In the genomic region with DNA sequence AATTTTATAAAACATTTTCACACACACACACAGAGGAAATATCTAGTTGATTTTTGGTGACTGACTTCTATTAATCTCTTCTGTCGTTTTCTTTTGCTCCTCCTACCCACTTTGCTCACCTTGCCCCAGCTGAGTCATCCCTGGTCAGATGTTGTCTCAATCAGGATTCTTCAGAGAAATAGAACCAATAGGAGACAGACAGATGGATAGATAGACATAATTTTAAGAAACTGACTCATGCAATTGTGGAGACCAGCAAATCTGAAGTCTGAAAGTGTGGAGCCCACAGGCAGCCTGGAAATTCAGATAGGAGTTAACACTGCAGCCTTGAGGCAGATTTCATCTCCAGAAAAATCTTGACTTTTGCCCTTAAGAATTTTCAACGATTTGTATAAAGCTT, we compare ENCODE assay signal across 16 cellular contexts. TPM values are rescaled to one million over a fixed set of nuclear protein-coding genes. Genes with fewer than 3 reads are reported as not detected.
A peak's percentile ranks its signal among the peaks of the same experiment; 100 is the strongest.
DNase-seq lines count a peak whose midpoint lies in the region; ATAC-seq and TF ChIP-seq lines count a peak whose summit lies in the region.
"Had no signal": no experiment of that assay in that cellular context is flagged by ENCODE, and none has a peak within 500 bp of the region (broad histone marks: within the 10 kb centered on the region; RNA-seq: fewer than 3 reads in every experiment).

No MANE protein-coding gene starts in this region.

- DNase-seq in activated CD4-positive, alpha-beta T cell treated with anti-CD3 and anti-CD28 coated beads, Interleukin-2, amount 50 U/mL, for 4 hours, result peak; percentile 6 to 7
- DNase-seq in activated CD4-positive, alpha-beta T cell treated with anti-CD3 and anti-CD28 coated beads, Interleukin-2, amount 10 ng/mL, durations not matched to agents 24 days and 14 days, result no peak
- DNase-seq in H4 (ENCODE audit: low spot score) (peak; percentile 6), iris pigment epithelial cell (ENCODE audit: low read depth) (peak; percentile 81), mesothelial cell of epicardium (ENCODE audit: low spot score in 2 of 2, unreplicated experiment in 2 of 2) (no peak), NCI-H510A treated with DMSO at 0.1 percent for 48 hours (lab: John Stamatoyannopoulos, UW) (no peak)
- peak; percentile 8 for DNase-seq in T-helper 2 cell treated with Interferon-gamma antibody and Interleukin-4, amounts not matched to agents 5 μg/mL and 100 μg/mL, for 36 hours (ENCODE audit: low spot score)
- DNase-seq in CD4-positive, alpha-beta T cell, result no peak
- DNase-seq: effector CD8-positive, alpha-beta T cell; GOT3; mesendoderm; NCI-H1105 treated with DMSO at 0.1 percent for 48 hours; nucleus accumbens had no signal

- POLR2A ChIA-PET in CD4-positive, alpha-beta T cell (lab: Charles Lee), result no interaction called here

- H3K9me3 ChIP-seq in CD4-positive, alpha-beta T cell (ENCODE audit: control insufficient read depth, low read length), result no peaks in the 10 kb centered on the region
- H3K9me3 ChIP-seq: gastroesophageal sphincter had no signal

- intact Hi-C loops in activated CD4-positive, alpha-beta T cell treated with anti-CD3 and anti-CD28 coated beads, Interleukin-2, amount 10 ng/mL, durations not matched to agents 24 days and 14 days (cut with micrococcal nuclease), result no loop called here
- intact Hi-C loops in CD4-positive, alpha-beta T cell (cut with DNase I, micrococcal nuclease), result no loop called here

- H3K27ac Mint-ChIP-seq in activated CD4-positive, alpha-beta T cell treated with anti-CD3 and anti-CD28 coated beads, Interleukin-2, amount 10 ng/mL, durations not matched to agents 24 days and 14 days, result no peak overlapping the region
- no peak overlapping the region for H3K27ac Mint-ChIP-seq in T-helper 2 cell treated with Interferon-gamma antibody and Interleukin-4, amounts not matched to agents 5 μg/mL and 100 μg/mL, for 36 hours
- no peak overlapping the region for H3K27ac Mint-ChIP-seq in CD4-positive, alpha-beta T cell
- H3K27ac Mint-ChIP-seq in mesothelial cell of epicardium, result no peak overlapping the region
- H3K27ac Mint-ChIP-seq: activated T-helper 1 cell treated with anti-CD3 and anti-CD28 coated beads, Interleukin-12 subunit alpha, Interleukin-12 subunit beta, Interleukin-2, Interleukin-4 antibody, amounts not matched to agents 30 ng/mL and 10 ng/mL and 1 ng/mL, durations not matched to agents 14 hours and 24 hours and 36 hours had no signal

- no peaks in the 10 kb centered on the region for H3K9me3 Mint-ChIP-seq in activated CD4-positive, alpha-beta T cell treated with anti-CD3 and anti-CD28 coated beads, Interleukin-2, amount 10 ng/mL, durations not matched to agents 24 days and 14 days
- H3K9me3 Mint-ChIP-seq in T-helper 2 cell treated with Interferon-gamma antibody and Interleukin-4, amounts not matched to agents 5 μg/mL and 100 μg/mL, for 36 hours, result no peaks in the 10 kb centered on the region
- H3K9me3 Mint-ChIP-seq in CD4-positive, alpha-beta T cell, result no peaks in the 10 kb centered on the region
- H3K9me3 Mint-ChIP-seq in mesothelial cell of epicardium, result peaks cover 5% of the 10 kb centered on the region
- H3K9me3 Mint-ChIP-seq: activated T-helper 1 cell treated with anti-CD3 and anti-CD28 coated beads, Interleukin-12 subunit alpha, Interleukin-12 subunit beta, Interleukin-2, Interleukin-4 antibody, amounts not matched to agents 30 ng/mL and 10 ng/mL and 1 ng/mL, durations not matched to agents 14 hours and 24 hours and 36 hours had no signal

- H3K27ac ChIP-seq in CD4-positive, alpha-beta T cell (ENCODE audit: low read depth, low read length), result no peak overlapping the region
- H3K27ac ChIP-seq: gastroesophageal sphincter, skin epidermis had no signal

- H3K27me3 ChIP-seq in CD4-positive, alpha-beta T cell (ENCODE audit: control insufficient read depth, insufficient read depth, low read length), result no peaks in the 10 kb centered on the region
- H3K27me3 ChIP-seq: gastroesophageal sphincter had no signal

- no peak overlapping the region for H3K4me3 Mint-ChIP-seq in activated CD4-positive, alpha-beta T cell treated with anti-CD3 and anti-CD28 coated beads, Interleukin-2, amount 10 ng/mL, durations not matched to agents 24 days and 14 days
- H3K4me3 Mint-ChIP-seq in T-helper 2 cell treated with Interferon-gamma antibody and Interleukin-4, amounts not matched to agents 5 μg/mL and 100 μg/mL, for 36 hours, result no peak overlapping the region
- H3K4me3 Mint-ChIP-seq in CD4-positive, alpha-beta T cell, result no peak overlapping the region
- H3K4me3 Mint-ChIP-seq in mesothelial cell of epicardium, result no peak overlapping the region
- H3K4me3 Mint-ChIP-seq: activated T-helper 1 cell treated with anti-CD3 and anti-CD28 coated beads, Interleukin-12 subunit alpha, Interleukin-12 subunit beta, Interleukin-2, Interleukin-4 antibody, amounts not matched to agents 30 ng/mL and 10 ng/mL and 1 ng/mL, durations not matched to agents 14 hours and 24 hours and 36 hours had no signal

- no peaks in the 10 kb centered on the region for H3K27me3 Mint-ChIP-seq in activated CD4-positive, alpha-beta T cell treated with anti-CD3 and anti-CD28 coated beads, Interleukin-2, amount 10 ng/mL, durations not matched to agents 24 days and 14 days
- no peaks in the 10 kb centered on the region for H3K27me3 Mint-ChIP-seq in T-helper 2 cell treated with Interferon-gamma antibody and Interleukin-4, amounts not matched to agents 5 μg/mL and 100 μg/mL, for 36 hours (ENCODE audit: low read depth)
- H3K27me3 Mint-ChIP-seq in CD4-positive, alpha-beta T cell, result no peaks in the 10 kb centered on the region
- no peaks in the 10 kb centered on the region for H3K27me3 Mint-ChIP-seq in mesothelial cell of epicardium (ENCODE audit: low read depth)

- peaks cover 3% of the 10 kb centered on the region for H3K4me1 Mint-ChIP-seq in activated CD4-positive, alpha-beta T cell treated with anti-CD3 and anti-CD28 coated beads, Interleukin-2, amount 10 ng/mL, durations not matched to agents 24 days and 14 days
- H3K4me1 Mint-ChIP-seq in T-helper 2 cell treated with Interferon-gamma antibody and Interleukin-4, amounts not matched to agents 5 μg/mL and 100 μg/mL, for 36 hours (ENCODE audit: low read depth), result peaks cover 6% of the 10 kb centered on the region
- no peaks in the 10 kb centered on the region for H3K4me1 Mint-ChIP-seq in CD4-positive, alpha-beta T cell (ENCODE audit: low read depth)
- H3K4me1 Mint-ChIP-seq in mesothelial cell of epicardium, result no peaks in the 10 kb centered on the region

- H3K36me3 Mint-ChIP-seq in activated CD4-positive, alpha-beta T cell treated with anti-CD3 and anti-CD28 coated beads, Interleukin-2, amount 10 ng/mL, durations not matched to agents 24 days and 14 days (ENCODE audit: low read depth), result no peaks in the 10 kb centered on the region
- H3K36me3 Mint-ChIP-seq in T-helper 2 cell treated with Interferon-gamma antibody and Interleukin-4, amounts not matched to agents 5 μg/mL and 100 μg/mL, for 36 hours (ENCODE audit: low read depth), result no peaks in the 10 kb centered on the region
- H3K36me3 Mint-ChIP-seq in CD4-positive, alpha-beta T cell (ENCODE audit: low read depth), result no peaks in the 10 kb centered on the region
- no peaks in the 10 kb centered on the region for H3K36me3 Mint-ChIP-seq in mesothelial cell of epicardium

- no peak for ATAC-seq in CD4-positive, alpha-beta T cell (ENCODE audit: poor library complexity)
- ATAC-seq: gastroesophageal sphincter had no signal

- CTCF ChIA-PET in CD4-positive, alpha-beta T cell (lab: Charles Lee), result no interaction called here

- no peak for TF ChIP-seq CTCF in CD4-positive, alpha-beta T cell (IDR thresholded peaks at IDR 0.05)
- no peak for TF ChIP-seq CTCF in mesothelial cell of epicardium (IDR thresholded peaks at IDR 0.05; ENCODE audit: unreplicated experiment)

RNA-seq across cellular contexts. Expression of a gene that starts 37.0 kb away (rescaled TPM):
- total RNA-seq in activated CD4-positive, alpha-beta T cell treated with anti-CD3 and anti-CD28 coated beads, Interleukin-2, amount 10 ng/mL, durations not matched to agents 24 days and 14 days, result 35.2 and 38.6 TPM in 2 replicates
- 15.7 and 17.2 TPM in 2 replicates for total RNA-seq in H4 (2014; rRNA removed; shearing (Covaris generic))
- 100 to 1,000 TPM; 455 to 459 TPM for total RNA-seq in CD4-positive, alpha-beta T cell
- 77.3 to 80.4 TPM (median 79.0 TPM) in 3 replicates for total RNA-seq in mesothelial cell of epicardium

Comparison
In these comparisons a context has a peak if more than half of its experiments do, and no peak if none do; other contexts are left out.
1. DNase-seq: peak in activated CD4-positive, alpha-beta T cell treated with anti-CD3 and anti-CD28 coated beads, Interleukin-2, amount 50 U/mL, for 4 hours (2 of 2), H4 (single experiment), T-helper 2 cell treated with Interferon-gamma antibody and Interleukin-4, amounts not matched to agents 5 μg/mL and 100 μg/mL, for 36 hours (single experiment) and iris pigment epithelial cell (single experiment); none in activated CD4-positive, alpha-beta T cell treated with anti-CD3 and anti-CD28 coated beads, Interleukin-2, amount 10 ng/mL, durations not matched to agents 24 days and 14 days (single experiment), CD4-positive, alpha-beta T cell (0 of 10), mesothelial cell of epicardium (0 of 2) and NCI-H510A treated with DMSO at 0.1 percent for 48 hours (single experiment).